Comparison of ENCODE assay signal across 1 cellular context in genomic region chr2:95306306-95306895, GRCh38.
TF ChIP-seq lines count a peak whose summit lies in the region.

No MANE protein-coding gene starts in this region.

TF ChIP-seq in HepG2, 621 proteins besides CTCF, POLR2A, EP300 and RAD21:
- TF ChIP-seq SNAPC5 (CRISPR knock-in tag; IDR thresholded peaks at IDR 0.05; ENCODE audit: borderline replicate concordance) (no peak), ARNT2 (CRISPR knock-in tag; IDR thresholded peaks at IDR 0.05; ENCODE audit: low read depth) (no peak), FOXP1 (IDR thresholded peaks at IDR 0.05) (no peak), FOXP1 (CRISPR knock-in tag; IDR thresholded peaks at IDR 0.05) (no peak), ZEB1 (IDR thresholded peaks at IDR 0.05; ENCODE audit: insufficient replicate concordance, low read depth) (no peak), ZC3H13 (CRISPR knock-in tag; IDR thresholded peaks at IDR 0.05) (no peak), ZFP41 (CRISPR knock-in tag; IDR thresholded peaks at IDR 0.05; ENCODE audit: borderline replicate concordance) (no peak), GATAD1 (CRISPR knock-in tag; IDR thresholded peaks at IDR 0.05) (no peak), THAP8 (CRISPR knock-in tag; IDR thresholded peaks at IDR 0.05; ENCODE audit: borderline replicate concordance) (no peak), HMG20A (CRISPR knock-in tag; IDR thresholded peaks at IDR 0.05; ENCODE audit: borderline replicate concordance) (no peak), ZNF770 (CRISPR knock-in tag; IDR thresholded peaks at IDR 0.05) (no peak), ZNF451 (CRISPR knock-in tag; IDR thresholded peaks at IDR 0.05) (no peak), ZNF773 (CRISPR knock-in tag; IDR thresholded peaks at IDR 0.05; ENCODE audit: borderline replicate concordance) (no peak)
